Comparison of ENCODE assay signal across 1 cellular context in the genomic region with DNA sequence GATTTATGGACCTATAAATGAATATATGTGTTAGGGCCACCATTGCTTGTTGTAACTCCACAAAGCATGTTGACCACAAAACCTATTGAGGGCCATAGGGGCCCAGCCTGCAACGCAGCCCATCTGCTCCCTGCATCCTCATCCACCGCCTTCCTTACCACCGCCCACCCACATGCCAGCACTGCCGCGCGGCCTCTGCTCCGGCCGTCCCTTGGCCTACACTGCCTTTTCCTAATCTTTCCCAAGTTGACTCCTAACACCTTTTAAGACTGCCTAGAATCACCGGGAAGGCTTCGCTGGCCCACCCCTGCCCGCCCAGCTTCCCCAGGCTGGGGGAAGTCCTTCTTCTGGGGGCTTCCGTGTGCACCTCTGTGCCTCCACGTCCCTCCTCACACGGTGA.
TF ChIP-seq lines count a peak whose summit lies in the region.

No MANE protein-coding gene starts in this region.

TF ChIP-seq in A549, 52 proteins besides CTCF, POLR2A, EP300 and RAD21 (continued from another document):
- TF ChIP-seq, protein P1, sequence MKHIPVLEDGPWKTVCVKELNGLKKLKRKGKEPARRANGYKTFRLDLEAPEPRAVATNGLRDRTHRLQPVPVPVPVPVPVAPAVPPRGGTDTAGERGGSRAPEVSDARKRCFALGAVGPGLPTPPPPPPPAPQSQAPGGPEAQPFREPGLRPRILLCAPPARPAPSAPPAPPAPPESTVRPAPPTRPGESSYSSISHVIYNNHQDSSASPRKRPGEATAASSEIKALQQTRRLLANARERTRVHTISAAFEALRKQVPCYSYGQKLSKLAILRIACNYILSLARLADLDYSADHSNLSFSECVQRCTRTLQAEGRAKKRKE (CRISPR knock-in tag; IDR thresholded peaks at IDR 0.05; ENCODE audit: low read depth), result no peak
- TF ChIP-seq JUN (IDR thresholded peaks at IDR 0.05) (no peak), KDM1A (IDR thresholded peaks at IDR 0.05; ENCODE audit: low read depth) (no peak), JUNB (IDR thresholded peaks at IDR 0.05) (no peak), PHF8 (IDR thresholded peaks at IDR 0.05; ENCODE audit: borderline replicate concordance, low read depth) (no peak), FOXS1 (CRISPR knock-in tag; IDR thresholded peaks at IDR 0.05) (no peak), CBX8 (IDR thresholded peaks at IDR 0.05) (no peak), CBX2 (IDR thresholded peaks at IDR 0.05; ENCODE audit: borderline replicate concordance, low read depth) (no peak)
- TF ChIP-seq, protein P2, sequence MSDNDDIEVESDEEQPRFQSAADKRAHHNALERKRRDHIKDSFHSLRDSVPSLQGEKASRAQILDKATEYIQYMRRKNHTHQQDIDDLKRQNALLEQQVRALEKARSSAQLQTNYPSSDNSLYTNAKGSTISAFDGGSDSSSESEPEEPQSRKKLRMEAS (IDR thresholded peaks at IDR 0.05), result no peak
- TF ChIP-seq, protein P3, sequence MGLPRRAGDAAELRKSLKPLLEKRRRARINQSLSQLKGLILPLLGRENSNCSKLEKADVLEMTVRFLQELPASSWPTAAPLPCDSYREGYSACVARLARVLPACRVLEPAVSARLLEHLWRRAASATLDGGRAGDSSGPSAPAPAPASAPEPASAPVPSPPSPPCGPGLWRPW (IDR thresholded peaks at IDR 0.05), result no peak
TF ChIP-seq in A549: peak in this region for 0.
